Comparison of ENCODE assay signal across 1 cellular context in genomic region chrX:49190783-49191032, GRCh38.
TF ChIP-seq lines count a peak whose summit lies in the region.

No MANE protein-coding gene starts in this region.

TF ChIP-seq in GM23338, 12 proteins besides CTCF, POLR2A, EP300 and RAD21:
- TF ChIP-seq ZNF462 (CRISPR knock-in tag; IDR thresholded peaks at IDR 0.05), result no peak
- TF ChIP-seq REST (IDR thresholded peaks at IDR 0.05; ENCODE audit: unreplicated experiment), result no peak
- TF ChIP-seq ZNF114 (CRISPR knock-in tag; IDR thresholded peaks at IDR 0.05), result no peak
- TF ChIP-seq EZH2phosphoT487 (IDR thresholded peaks at IDR 0.05; ENCODE audit: unreplicated experiment), result no peak
- no peak for TF ChIP-seq STAT1 (IDR thresholded peaks at IDR 0.05; ENCODE audit: unreplicated experiment)
- no peak for TF ChIP-seq CREB1 (CRISPR knock-in tag; IDR thresholded peaks at IDR 0.05; ENCODE audit: low read depth)
- no peak for TF ChIP-seq NANOG (IDR thresholded peaks at IDR 0.05; ENCODE audit: borderline replicate concordance)
- no peak; the same call in 1 of the 2 replicates for TF ChIP-seq POLR2AphosphoS5 (IDR thresholded peaks at IDR 0.05; ENCODE audit: low read depth)
- no peak for TF ChIP-seq JUNB (IDR thresholded peaks at IDR 0.05; ENCODE audit: unreplicated experiment)
